In the genomic region with DNA sequence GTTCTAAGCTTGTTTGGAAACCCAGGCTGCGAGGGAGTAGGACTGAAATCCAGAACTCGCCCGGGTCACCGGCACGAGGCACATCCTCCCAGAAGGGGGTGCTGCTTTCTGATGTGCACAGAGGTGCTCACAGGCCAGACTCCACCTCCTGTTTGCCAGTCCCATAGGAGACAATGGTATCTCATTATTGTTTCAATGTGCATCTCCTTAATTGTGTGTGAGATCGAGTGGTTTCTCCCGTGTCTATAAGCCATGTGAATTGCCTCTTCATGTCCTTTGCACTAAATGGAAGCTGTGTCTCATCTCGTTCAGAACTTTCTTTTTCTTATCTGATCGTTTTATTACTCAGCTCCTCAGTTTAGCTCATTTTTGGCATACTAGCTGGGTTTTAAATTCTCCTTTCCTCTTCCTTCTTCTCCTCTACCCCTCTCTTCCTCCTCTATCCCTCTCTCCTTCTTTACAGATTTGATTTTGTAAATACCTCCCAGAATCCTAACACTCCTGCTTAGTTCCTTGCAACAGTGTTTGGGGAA, we compare ENCODE assay signal across 1 cellular context.
TF ChIP-seq lines count a peak whose summit lies in the region.

No MANE protein-coding gene starts in this region.

TF ChIP-seq in HEK293, 187 proteins besides CTCF, POLR2A, EP300 and RAD21 (continued from another document):
- TF ChIP-seq, protein P1, sequence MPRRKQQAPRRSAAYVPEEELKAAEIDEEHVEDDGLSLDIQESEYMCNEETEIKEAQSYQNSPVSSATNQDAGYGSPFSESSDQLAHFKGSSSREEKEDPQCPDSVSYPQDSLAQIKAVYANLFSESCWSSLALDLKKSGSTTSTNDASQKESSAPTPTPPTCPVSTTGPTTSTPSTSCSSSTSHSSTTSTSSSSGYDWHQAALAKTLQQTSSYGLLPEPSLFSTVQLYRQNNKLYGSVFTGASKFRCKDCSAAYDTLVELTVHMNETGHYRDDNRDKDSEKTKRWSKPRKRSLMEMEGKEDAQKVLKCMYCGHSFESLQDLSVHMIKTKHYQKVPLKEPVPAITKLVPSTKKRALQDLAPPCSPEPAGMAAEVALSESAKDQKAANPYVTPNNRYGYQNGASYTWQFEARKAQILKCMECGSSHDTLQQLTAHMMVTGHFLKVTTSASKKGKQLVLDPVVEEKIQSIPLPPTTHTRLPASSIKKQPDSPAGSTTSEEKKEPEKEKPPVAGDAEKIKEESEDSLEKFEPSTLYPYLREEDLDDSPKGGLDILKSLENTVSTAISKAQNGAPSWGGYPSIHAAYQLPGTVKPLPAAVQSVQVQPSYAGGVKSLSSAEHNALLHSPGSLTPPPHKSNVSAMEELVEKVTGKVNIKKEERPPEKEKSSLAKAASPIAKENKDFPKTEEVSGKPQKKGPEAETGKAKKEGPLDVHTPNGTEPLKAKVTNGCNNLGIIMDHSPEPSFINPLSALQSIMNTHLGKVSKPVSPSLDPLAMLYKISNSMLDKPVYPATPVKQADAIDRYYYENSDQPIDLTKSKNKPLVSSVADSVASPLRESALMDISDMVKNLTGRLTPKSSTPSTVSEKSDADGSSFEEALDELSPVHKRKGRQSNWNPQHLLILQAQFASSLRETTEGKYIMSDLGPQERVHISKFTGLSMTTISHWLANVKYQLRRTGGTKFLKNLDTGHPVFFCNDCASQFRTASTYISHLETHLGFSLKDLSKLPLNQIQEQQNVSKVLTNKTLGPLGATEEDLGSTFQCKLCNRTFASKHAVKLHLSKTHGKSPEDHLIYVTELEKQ (tag by site-specific recombination; IDR thresholded peaks at IDR 0.05; ENCODE audit: borderline replicate concordance), result no peak
- TF ChIP-seq, protein P2, sequence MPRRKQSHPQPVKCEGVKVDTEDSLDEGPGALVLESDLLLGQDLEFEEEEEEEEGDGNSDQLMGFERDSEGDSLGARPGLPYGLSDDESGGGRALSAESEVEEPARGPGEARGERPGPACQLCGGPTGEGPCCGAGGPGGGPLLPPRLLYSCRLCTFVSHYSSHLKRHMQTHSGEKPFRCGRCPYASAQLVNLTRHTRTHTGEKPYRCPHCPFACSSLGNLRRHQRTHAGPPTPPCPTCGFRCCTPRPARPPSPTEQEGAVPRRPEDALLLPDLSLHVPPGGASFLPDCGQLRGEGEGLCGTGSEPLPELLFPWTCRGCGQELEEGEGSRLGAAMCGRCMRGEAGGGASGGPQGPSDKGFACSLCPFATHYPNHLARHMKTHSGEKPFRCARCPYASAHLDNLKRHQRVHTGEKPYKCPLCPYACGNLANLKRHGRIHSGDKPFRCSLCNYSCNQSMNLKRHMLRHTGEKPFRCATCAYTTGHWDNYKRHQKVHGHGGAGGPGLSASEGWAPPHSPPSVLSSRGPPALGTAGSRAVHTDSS (tag by site-specific recombination; IDR thresholded peaks at IDR 0.05), result no peak
- TF ChIP-seq ZNF658 (tag by site-specific recombination; IDR thresholded peaks at IDR 0.05), result no peak
- no peak for TF ChIP-seq SALL2 (tag by site-specific recombination; IDR thresholded peaks at IDR 0.05; ENCODE audit: borderline replicate concordance)
- no peak for TF ChIP-seq ZFP3 (tag by site-specific recombination; IDR thresholded peaks at IDR 0.05; ENCODE audit: low read depth)
- TF ChIP-seq ZNF184 (tag by site-specific recombination; IDR thresholded peaks at IDR 0.05), result no peak
- no peak for TF ChIP-seq ZNF423 (tag by site-specific recombination; IDR thresholded peaks at IDR 0.05)
- TF ChIP-seq, protein P3, sequence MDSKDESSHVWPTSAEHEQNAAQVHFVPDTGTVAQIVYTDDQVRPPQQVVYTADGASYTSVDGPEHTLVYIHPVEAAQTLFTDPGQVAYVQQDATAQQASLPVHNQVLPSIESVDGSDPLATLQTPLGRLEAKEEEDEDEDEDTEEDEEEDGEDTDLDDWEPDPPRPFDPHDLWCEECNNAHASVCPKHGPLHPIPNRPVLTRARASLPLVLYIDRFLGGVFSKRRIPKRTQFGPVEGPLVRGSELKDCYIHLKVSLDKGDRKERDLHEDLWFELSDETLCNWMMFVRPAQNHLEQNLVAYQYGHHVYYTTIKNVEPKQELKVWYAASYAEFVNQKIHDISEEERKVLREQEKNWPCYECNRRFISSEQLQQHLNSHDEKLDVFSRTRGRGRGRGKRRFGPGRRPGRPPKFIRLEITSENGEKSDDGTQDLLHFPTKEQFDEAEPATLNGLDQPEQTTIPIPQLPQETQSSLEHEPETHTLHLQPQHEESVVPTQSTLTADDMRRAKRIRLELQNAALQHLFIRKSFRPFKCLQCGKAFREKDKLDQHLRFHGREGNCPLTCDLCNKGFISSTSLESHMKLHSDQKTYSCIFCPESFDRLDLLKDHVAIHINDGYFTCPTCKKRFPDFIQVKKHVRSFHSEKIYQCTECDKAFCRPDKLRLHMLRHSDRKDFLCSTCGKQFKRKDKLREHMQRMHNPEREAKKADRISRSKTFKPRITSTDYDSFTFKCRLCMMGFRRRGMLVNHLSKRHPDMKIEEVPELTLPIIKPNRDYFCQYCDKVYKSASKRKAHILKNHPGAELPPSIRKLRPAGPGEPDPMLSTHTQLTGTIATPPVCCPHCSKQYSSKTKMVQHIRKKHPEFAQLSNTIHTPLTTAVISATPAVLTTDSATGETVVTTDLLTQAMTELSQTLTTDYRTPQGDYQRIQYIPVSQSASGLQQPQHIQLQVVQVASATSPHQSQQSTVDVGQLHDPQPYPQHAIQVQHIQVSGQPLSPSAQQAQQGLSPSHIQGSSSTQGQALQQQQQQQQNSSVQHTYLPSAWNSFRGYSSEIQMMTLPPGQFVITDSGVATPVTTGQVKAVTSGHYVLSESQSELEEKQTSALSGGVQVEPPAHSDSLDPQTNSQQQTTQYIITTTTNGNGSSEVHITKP (tag by site-specific recombination; IDR thresholded peaks at IDR 0.05), result peak; percentile 59
- no peak for TF ChIP-seq ZNF510 (tag by site-specific recombination; IDR thresholded peaks at IDR 0.05; ENCODE audit: insufficient replicate concordance)
- no peak for TF ChIP-seq ZNF146 (tag by site-specific recombination; IDR thresholded peaks at IDR 0.05)
- TF ChIP-seq PRDM1 (tag by site-specific recombination; IDR thresholded peaks at IDR 0.05), result no peak; the same call in 1 of the 2 replicates
- TF ChIP-seq ZNF10 (tag by site-specific recombination; IDR thresholded peaks at IDR 0.05), result no peak
- no peak for TF ChIP-seq ZBTB1 (tag by site-specific recombination; IDR thresholded peaks at IDR 0.05)
- no peak for TF ChIP-seq SCRT1 (tag by site-specific recombination; IDR thresholded peaks at IDR 0.05; ENCODE audit: borderline replicate concordance)
- TF ChIP-seq, protein P4, sequence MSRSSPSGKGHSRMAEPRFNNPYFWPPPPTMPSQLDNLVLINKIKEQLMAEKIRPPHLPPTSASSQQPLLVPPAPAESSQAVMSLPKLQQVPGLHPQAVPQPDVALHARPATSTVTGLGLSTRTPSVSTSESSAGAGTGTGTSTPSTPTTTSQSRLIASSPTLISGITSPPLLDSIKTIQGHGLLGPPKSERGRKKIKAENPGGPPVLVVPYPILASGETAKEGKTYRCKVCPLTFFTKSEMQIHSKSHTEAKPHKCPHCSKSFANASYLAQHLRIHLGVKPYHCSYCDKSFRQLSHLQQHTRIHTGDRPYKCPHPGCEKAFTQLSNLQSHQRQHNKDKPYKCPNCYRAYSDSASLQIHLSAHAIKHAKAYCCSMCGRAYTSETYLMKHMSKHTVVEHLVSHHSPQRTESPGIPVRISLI (tag by site-specific recombination; IDR thresholded peaks at IDR 0.05), result no peak
- no peak for TF ChIP-seq KLF7 (tag by site-specific recombination; IDR thresholded peaks at IDR 0.05; ENCODE audit: borderline replicate concordance)
- no peak for TF ChIP-seq ZNF248 (tag by site-specific recombination; IDR thresholded peaks at IDR 0.05)
- 0 out of 2 replicates have a peak, but pooled peaks have one; percentile 17 for TF ChIP-seq ZBTB17 (tag by site-specific recombination; IDR thresholded peaks at IDR 0.05)
- no peak for TF ChIP-seq ZNF366 (tag by site-specific recombination; conservative IDR thresholded peaks at IDR 0.05)
- TF ChIP-seq, protein P5, sequence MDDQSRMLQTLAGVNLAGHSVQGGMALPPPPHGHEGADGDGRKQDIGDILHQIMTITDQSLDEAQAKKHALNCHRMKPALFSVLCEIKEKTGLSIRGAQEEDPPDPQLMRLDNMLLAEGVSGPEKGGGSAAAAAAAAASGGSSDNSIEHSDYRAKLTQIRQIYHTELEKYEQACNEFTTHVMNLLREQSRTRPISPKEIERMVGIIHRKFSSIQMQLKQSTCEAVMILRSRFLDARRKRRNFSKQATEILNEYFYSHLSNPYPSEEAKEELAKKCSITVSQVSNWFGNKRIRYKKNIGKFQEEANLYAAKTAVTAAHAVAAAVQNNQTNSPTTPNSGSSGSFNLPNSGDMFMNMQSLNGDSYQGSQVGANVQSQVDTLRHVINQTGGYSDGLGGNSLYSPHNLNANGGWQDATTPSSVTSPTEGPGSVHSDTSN (CRISPR knock-in tag; IDR thresholded peaks at IDR 0.05), result no peak
- TF ChIP-seq OVOL3 (tag by site-specific recombination; IDR thresholded peaks at IDR 0.05), result no peak
- TF ChIP-seq MEIS1 (CRISPR knock-in tag; IDR thresholded peaks at IDR 0.05; ENCODE audit: borderline replicate concordance), result no peak
- no peak for TF ChIP-seq GLIS1 (tag by site-specific recombination; IDR thresholded peaks at IDR 0.05)
- peak; percentile 43 for TF ChIP-seq ZNF654 (tag by site-specific recombination; IDR thresholded peaks at IDR 0.05; ENCODE audit: low read depth)
- no peak for TF ChIP-seq ZNF76 (tag by site-specific recombination; IDR thresholded peaks at IDR 0.05; ENCODE audit: borderline replicate concordance, low read depth)
- no peak for TF ChIP-seq GLI4 (tag by site-specific recombination; IDR thresholded peaks at IDR 0.05)
- no peak for TF ChIP-seq SP3 (tag by site-specific recombination; IDR thresholded peaks at IDR 0.05)
- TF ChIP-seq, protein P6, sequence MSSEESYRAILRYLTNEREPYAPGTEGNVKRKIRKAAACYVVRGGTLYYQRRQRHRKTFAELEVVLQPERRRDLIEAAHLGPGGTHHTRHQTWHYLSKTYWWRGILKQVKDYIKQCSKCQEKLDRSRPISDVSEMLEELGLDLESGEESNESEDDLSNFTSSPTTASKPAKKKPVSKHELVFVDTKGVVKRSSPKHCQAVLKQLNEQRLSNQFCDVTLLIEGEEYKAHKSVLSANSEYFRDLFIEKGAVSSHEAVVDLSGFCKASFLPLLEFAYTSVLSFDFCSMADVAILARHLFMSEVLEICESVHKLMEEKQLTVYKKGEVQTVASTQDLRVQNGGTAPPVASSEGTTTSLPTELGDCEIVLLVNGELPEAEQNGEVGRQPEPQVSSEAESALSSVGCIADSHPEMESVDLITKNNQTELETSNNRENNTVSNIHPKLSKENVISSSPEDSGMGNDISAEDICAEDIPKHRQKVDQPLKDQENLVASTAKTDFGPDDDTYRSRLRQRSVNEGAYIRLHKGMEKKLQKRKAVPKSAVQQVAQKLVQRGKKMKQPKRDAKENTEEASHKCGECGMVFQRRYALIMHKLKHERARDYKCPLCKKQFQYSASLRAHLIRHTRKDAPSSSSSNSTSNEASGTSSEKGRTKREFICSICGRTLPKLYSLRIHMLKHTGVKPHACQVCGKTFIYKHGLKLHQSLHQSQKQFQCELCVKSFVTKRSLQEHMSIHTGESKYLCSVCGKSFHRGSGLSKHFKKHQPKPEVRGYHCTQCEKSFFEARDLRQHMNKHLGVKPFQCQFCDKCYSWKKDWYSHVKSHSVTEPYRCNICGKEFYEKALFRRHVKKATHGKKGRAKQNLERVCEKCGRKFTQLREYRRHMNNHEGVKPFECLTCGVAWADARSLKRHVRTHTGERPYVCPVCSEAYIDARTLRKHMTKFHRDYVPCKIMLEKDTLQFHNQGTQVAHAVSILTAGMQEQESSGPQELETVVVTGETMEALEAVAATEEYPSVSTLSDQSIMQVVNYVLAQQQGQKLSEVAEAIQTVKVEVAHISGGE (tag by site-specific recombination; conservative IDR thresholded peaks at IDR 0.05; ENCODE audit: low read depth), result 0 out of 2 replicates have a peak, but pooled peaks have one; percentile 29
- no peak for TF ChIP-seq ZNF629 (tag by site-specific recombination; IDR thresholded peaks at IDR 0.05)
- TF ChIP-seq ZNF677 (tag by site-specific recombination; IDR thresholded peaks at IDR 0.05), result no peak
TF ChIP-seq in HEK293: peak in this region for 5.
